20 cellular contexts compared by ENCODE assay signal in genomic region chr1:224047538-224047937, GRCh38.
"Had no signal": no experiment of that assay in that cellular context is flagged by ENCODE, and none has a peak within 500 bp of the region (broad histone marks: within the 10 kb centered on the region; RNA-seq: fewer than 3 reads in every experiment).

No MANE protein-coding gene starts in this region.

- H3K27me3 ChIP-seq: ascending aorta, esophagus squamous epithelium, gastrocnemius medialis, right atrium auricular region, thyroid gland had no signal

- DNase-seq: activated CD4-positive, alpha-beta T cell treated with anti-CD3 and anti-CD28 coated beads, Interleukin-2, amount 10 ng/mL, durations not matched to agents 7 days and 5 days; activated CD8-positive, alpha-beta memory T cell treated with anti-CD3 and anti-CD28 coated beads, Interleukin-2, amount 50 U/mL, for 4 hours; activated effector memory CD4-positive, alpha-beta T cell treated with Interleukin-2 at 50 U/mL for 16 hours; activated naive CD4-positive, alpha-beta T cell treated with anti-CD3 and anti-CD28 coated beads, Interleukin-2, amount 10 ng/mL, durations not matched to agents 7 days and 5 days; activated T-cell treated with anti-CD3 and anti-CD28 coated beads, Interleukin-2, amount 50 U/mL, for 4 hours; effector memory CD4-positive, alpha-beta T cell; esophagus squamous epithelium; gastrocnemius medialis; head of caudate nucleus; kidney; midbrain; occipital lobe; stimulated activated CD4-positive, alpha-beta T cell treated with anti-CD3 and anti-CD28 coated beads, Interleukin-12 subunit alpha, Interleukin-12 subunit beta, amount 100 ng/mL, for 4 hours; stimulated activated CD4-positive, alpha-beta T cell treated with anti-CD3 and anti-CD28 coated beads, Interleukin-2, amount 100 ng/mL, for 24 hours; stimulated activated naive CD4-positive, alpha-beta T cell treated with Interleukin-2 at 50 U/mL for 16 hours; T-cell; thyroid gland had no signal

- H3K27ac ChIP-seq: ascending aorta, esophagus squamous epithelium, gastrocnemius medialis, prostate gland, right atrium auricular region, thyroid gland had no signal

- H3K36me3 ChIP-seq: ascending aorta, esophagus squamous epithelium, gastrocnemius medialis, prostate gland, right atrium auricular region, thyroid gland had no signal

- H3K4me1 ChIP-seq: prostate gland, right atrium auricular region, thyroid gland had no signal

- H3K4me3 ChIP-seq: ascending aorta, esophagus squamous epithelium, gastrocnemius medialis, prostate gland, right atrium auricular region, thyroid gland had no signal

- H3K9me3 ChIP-seq: ascending aorta, esophagus squamous epithelium, gastrocnemius medialis, prostate gland, right atrium auricular region, thyroid gland had no signal
